12 cellular contexts compared by ENCODE assay signal in the genomic region with DNA sequence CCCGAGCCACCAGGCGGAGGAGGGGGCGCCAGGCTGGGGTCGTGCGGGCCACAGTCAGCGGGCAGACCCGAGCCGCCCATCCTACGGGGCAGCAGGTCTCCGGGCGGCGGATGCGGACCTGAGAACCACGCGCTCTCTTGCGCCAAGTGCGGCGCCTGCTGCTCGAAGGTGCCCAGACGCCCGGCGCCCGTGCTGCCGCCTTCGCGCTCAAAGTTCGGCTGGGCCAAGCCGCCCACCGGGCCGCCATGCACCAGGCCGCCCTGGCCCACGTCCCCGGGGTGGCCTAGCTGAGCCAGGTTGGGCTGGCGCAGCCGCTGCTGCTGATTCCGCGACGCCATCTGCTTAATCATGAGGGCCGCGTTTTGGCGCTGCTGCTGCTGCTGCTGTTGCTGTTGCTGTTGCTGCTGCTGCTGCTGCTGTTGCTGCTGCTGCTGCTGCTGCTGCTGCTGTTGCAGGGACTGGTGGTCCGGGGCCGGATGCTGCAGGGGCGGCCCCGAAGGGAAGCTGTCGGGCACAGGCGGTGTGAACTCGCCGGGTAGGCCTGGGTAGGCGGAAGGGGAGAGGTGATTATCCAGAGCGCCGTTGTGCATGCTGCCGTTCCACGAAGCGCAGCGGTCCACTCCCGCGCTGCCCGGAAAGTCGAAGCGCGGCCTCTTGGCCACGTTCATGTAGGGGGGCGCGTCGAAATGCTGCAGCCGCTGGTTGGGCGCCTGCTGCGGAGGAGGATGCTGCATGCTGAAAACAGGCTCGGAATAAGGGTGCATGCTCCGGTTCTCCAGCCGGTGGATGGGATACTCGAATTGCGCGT. TPM values are rescaled to one million over a fixed set of nuclear protein-coding genes. Genes with fewer than 3 reads are reported as not detected.
DNase-seq lines count a peak whose midpoint lies in the region; ATAC-seq and TF ChIP-seq lines count a peak whose summit lies in the region.
"Had no signal": no experiment of that assay in that cellular context is flagged by ENCODE, and none has a peak within 500 bp of the region (broad histone marks: within the 10 kb centered on the region; RNA-seq: fewer than 3 reads in every experiment).

No MANE protein-coding gene starts in this region.

- H3K4me1 ChIP-seq in ES-I3 (ENCODE audit: insufficient read depth, low read length) (peaks cover 33% of the 10 kb centered on the region), right atrium auricular region (peaks cover 0 to 50% of the 10 kb centered on the region in 2 donors), psoas muscle (peaks cover 45% of the 10 kb centered on the region)
- H3K4me1 ChIP-seq: parathyroid adenoma had no signal

- WGBS in psoas muscle, 3 donors = 36 to 54% (median 36%) methylated on average over 65 to 75 of the region's 75 CpGs

- intact Hi-C loops in psoas muscle (cut with DNase I) = loop anchor here (5.0 kb wide), 2 partner anchors 81 to 161 kb away; no protein-coding TSS in a partner anchor

- TF ChIP-seq CTCF in right atrium auricular region (IDR thresholded peaks at IDR 0.05) (no peak), psoas muscle (IDR thresholded peaks at IDR 0.05) (no peak)

- DNase-seq in amniotic epithelial cell (ENCODE audit: low read depth) = peak; percentile 27
- no peak for DNase-seq in right atrium auricular region (ENCODE audit: low spot score)
- no peak for DNase-seq in psoas muscle
- no peak for DNase-seq in NCI-H187 treated with DMSO at 0.1 percent for 48 hours (lab: John Stamatoyannopoulos, UW)
- DNase-seq in activated CD4-positive, alpha-beta T cell treated with anti-CD3 and anti-CD28 coated beads, Interleukin-2, amount 50 U/mL, for 4 hours = no peak
- no peak for DNase-seq in NCI-H2171 (lab: John Stamatoyannopoulos, UW)
- DNase-seq: NCI-H2081 had no signal

- H3K9ac ChIP-seq in ES-I3 (ENCODE audit: low read depth, low read length) = peak overlapping the region; percentile 36; the same call in 1 of the 2 replicates
- H3K9ac ChIP-seq: parathyroid adenoma had no signal

- peak overlapping the region; percentile 74 to 83 for H3K4me3 ChIP-seq in right atrium auricular region
- peak overlapping the region; percentile 95 for H3K4me3 ChIP-seq in psoas muscle

- H3K27me3 ChIP-seq in right atrium auricular region (no peaks in the 10 kb centered on the region), psoas muscle (ENCODE audit: insufficient read depth in 3 of 3, low read length in 2 of 3) (no peaks in the 10 kb centered on the region)

- H3K27ac ChIP-seq in right atrium auricular region (peak overlapping the region; percentile 93 to 96), psoas muscle (peak overlapping the region; percentile 94)
- H3K27ac ChIP-seq: parathyroid adenoma had no signal

- peak in 1 of 4 donors; percentile 6 for ATAC-seq in psoas muscle
- ATAC-seq in GM18520 (IDR thresholded peaks at IDR 0.05; ENCODE audit: unreplicated experiment) = no peak
- ATAC-seq: Panc1 had no signal

- H3K36me3 ChIP-seq in ES-I3 (ENCODE audit: insufficient read depth, low read length) (no peaks in the 10 kb centered on the region), right atrium auricular region (peaks cover 9% of the 10 kb centered on the region), psoas muscle (ENCODE audit: insufficient read depth in 1 of 2, low read depth in 1 of 2) (no peaks in the 10 kb centered on the region)

- H3K9me3 ChIP-seq in ES-I3 (ENCODE audit: control insufficient read depth, insufficient read depth, low read length) = no peaks in the 10 kb centered on the region; the same call in 1 of the 2 replicates
- H3K9me3 ChIP-seq in right atrium auricular region = no peaks in the 10 kb centered on the region
- no peaks in the 10 kb centered on the region for H3K9me3 ChIP-seq in psoas muscle

RNA-seq across cellular contexts. Expression of a gene that starts 2.8 kb away (rescaled TPM):
- 10 to 100 TPM; 13.0 to 14.3 TPM for total RNA-seq in right atrium auricular region
- 10 to 100 TPM in 3 of 4 donors, 1 to 10 TPM in 1; 7.3 to 39.3 (median 21.3) TPM for total RNA-seq in psoas muscle
- polyA plus RNA-seq in psoas muscle = 10 to 100 TPM in 2 of 3 donors, 1 to 10 TPM in 1; 4.3 to 17.6 (median 14.8) TPM
- polyA plus RNA-seq: IgD-negative memory B cell had no signal
